ENCODE assay signal across 22 cellular contexts in the genomic region with DNA sequence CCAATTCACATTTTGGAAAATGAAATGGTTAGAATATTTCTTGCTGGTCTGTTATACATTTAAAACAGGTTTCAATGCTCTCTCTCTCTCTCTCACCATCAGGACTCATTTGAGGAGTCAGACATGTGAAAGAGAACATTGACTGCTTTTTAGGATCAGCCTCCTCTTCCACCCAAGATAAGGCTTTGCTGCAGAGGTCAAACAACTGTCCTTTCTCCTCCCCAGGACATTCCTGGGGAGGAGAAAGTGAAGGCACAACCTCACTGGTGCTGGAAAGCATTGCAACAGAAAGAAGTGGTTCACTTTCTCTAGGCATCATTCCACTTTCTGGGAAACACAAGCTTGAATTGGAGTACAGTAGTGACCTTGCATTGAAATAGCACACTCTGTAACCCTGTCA.
DNase-seq lines count a peak whose midpoint lies in the region; ATAC-seq, FAIRE-seq and TF ChIP-seq lines count a peak whose summit lies in the region.
"Had no signal": no experiment of that assay in that cellular context is flagged by ENCODE, and none has a peak within 500 bp of the region (broad histone marks: within the 10 kb centered on the region; RNA-seq: fewer than 3 reads in every experiment).

No MANE protein-coding gene starts in this region.

- H3K27me3 ChIP-seq in liver (ENCODE audit: control insufficient read depth in 4 of 4, insufficient read depth in 4 of 4, low read length in 3 of 4) = no peaks in the 10 kb centered on the region
- no peaks in the 10 kb centered on the region for H3K27me3 ChIP-seq in HepG2 (ENCODE audit: control insufficient read depth in 1 of 2, insufficient read depth in 2 of 2, low read length in 2 of 2)
- H3K27me3 ChIP-seq: BLaER1 treated with 17β-estradiol and CSF1 and Interleukin-3, amounts not matched to agents 10 nM and 100 nM had no signal

- no peak for TF ChIP-seq EP300 in HepG2 (IDR thresholded peaks at IDR 0.05; ENCODE audit: low read depth in 2 of 2, low read length in 2 of 2)
- TF ChIP-seq EP300 in HepG2 (CRISPR knock-in tag; IDR thresholded peaks at IDR 0.05; ENCODE audit: borderline replicate concordance) = no peak

- no peaks in the 10 kb centered on the region for H3K9me3 Mint-ChIP-seq in stimulated activated naive B cell treated with anti-CD40 and anti-IgM and Interleukin-4, amounts not matched to agents 10 μg/mL and 1 μg/mL and 100 μg/mL, for 72 hours
- H3K9me3 Mint-ChIP-seq: CD4-positive, alpha-beta T cell; CD8-positive, alpha-beta T cell had no signal

- no peak for TF ChIP-seq CTCF in liver (IDR thresholded peaks at IDR 0.05; ENCODE audit: low read depth, low read length, missing input control)
- TF ChIP-seq CTCF in HepG2 (CRISPR knock-in tag; IDR thresholded peaks at IDR 0.05) = no peak

- no peak overlapping the region for H3K4me2 ChIP-seq in HepG2 (ENCODE audit: low read depth, low read length)
- H3K4me2 ChIP-seq: A549; BLaER1 treated with 17β-estradiol and CSF1 and Interleukin-3, amounts not matched to agents 10 nM and 100 nM had no signal

- intact Hi-C loops in Right ventricle myocardium superior (cut with DNase I) (no loop called here), cardiac septum (cut with DNase I) (no loop called here), HepG2 (cut with micrococcal nuclease; ENCODE audit: unreplicated experiment) (no loop called here)

- CTCF ChIA-PET in HepG2 (lab: Yijun Ruan, JAX; ENCODE audit: low intra/inter-chr PET ratio, low total read pairs) = no interaction called here

- H3K36me3 ChIP-seq in liver (ENCODE audit: control insufficient read depth in 4 of 4, insufficient read depth in 3 of 4, low read depth in 1 of 4, low read length in 3 of 4) (no peaks in the 10 kb centered on the region), HepG2 (replicated peaks in 1 of 2; ENCODE audit: control insufficient read depth in 1 of 2, insufficient read depth in 2 of 2, low read length in 2 of 2) (no peaks in the 10 kb centered on the region)
- H3K36me3 ChIP-seq: BLaER1 treated with 17β-estradiol and CSF1 and Interleukin-3, amounts not matched to agents 10 nM and 100 nM had no signal

- no peak overlapping the region for H3K27ac ChIP-seq in liver (ENCODE audit: low read depth in 1 of 2, low read length in 2 of 2)
- no peak overlapping the region for H3K27ac ChIP-seq in HepG2 (ENCODE audit: extremely low read length, insufficient read depth, low read length)
- H3K27ac ChIP-seq: 22Rv1; A549; BLaER1 treated with 17β-estradiol and CSF1 and Interleukin-3, amounts not matched to agents 10 nM and 100 nM; C4-2B had no signal

- no TSS peak for BruUV-seq in HepG2 (replicated peaks; lab: Mats Ljungman, UMichigan)

- ATAC-seq in Right ventricle myocardium superior (ENCODE audit: poor library complexity) = peak; percentile 41
- no peak for ATAC-seq in HepG2
- ATAC-seq in stimulated activated naive B cell treated with anti-CD40 and anti-IgM and Interleukin-4, amounts not matched to agents 10 μg/mL and 1 μg/mL and 100 μg/mL, for 72 hours (replicated peaks) = no peak
- ATAC-seq: CD8-positive, alpha-beta T cell had no signal

- H3K9ac ChIP-seq in liver (ENCODE audit: low read depth in 1 of 2, low read length in 2 of 2) (no peak overlapping the region), HepG2 (ENCODE audit: insufficient read depth, low read depth, low read length) (no peak overlapping the region)
- H3K9ac ChIP-seq: BLaER1 treated with 17β-estradiol and CSF1 and Interleukin-3, amounts not matched to agents 10 nM and 100 nM had no signal

- H3K4me1 Mint-ChIP-seq in stimulated activated naive B cell treated with anti-CD40 and anti-IgM and Interleukin-4, amounts not matched to agents 10 μg/mL and 1 μg/mL and 100 μg/mL, for 72 hours = no peaks in the 10 kb centered on the region
- H3K4me1 Mint-ChIP-seq: B cell had no signal

- peak overlapping the region; percentile 9 for H3K27ac Mint-ChIP-seq in stimulated activated naive B cell treated with anti-CD40 and anti-IgM and Interleukin-4, amounts not matched to agents 10 μg/mL and 1 μg/mL and 100 μg/mL, for 72 hours
- H3K27ac Mint-ChIP-seq: B cell; CD4-positive, alpha-beta T cell; CD8-positive, alpha-beta T cell had no signal

- POLR2A ChIA-PET in HepG2 (lab: Yijun Ruan, JAX) = no interaction called here

- H3K4me1 ChIP-seq in liver (ENCODE audit: control insufficient read depth in 4 of 4, insufficient read depth in 4 of 4, low read length in 3 of 4) (no peaks in the 10 kb centered on the region), HepG2 (ENCODE audit: insufficient read depth, low read length) (peaks cover 5% of the 10 kb centered on the region; the same call in 1 of the 2 replicates)
- H3K4me1 ChIP-seq: A549; BLaER1 treated with 17β-estradiol and CSF1 and Interleukin-3, amounts not matched to agents 10 nM and 100 nM; Caco-2 had no signal

- H4K20me1 ChIP-seq in HepG2 (ENCODE audit: insufficient read depth, low read length) = no peaks in the 10 kb centered on the region
- H4K20me1 ChIP-seq: BLaER1 treated with 17β-estradiol and CSF1 and Interleukin-3, amounts not matched to agents 10 nM and 100 nM had no signal

- peak in 1 of 2 donors; percentile 30 for TF ChIP-seq RAD21 in liver (IDR thresholded peaks at IDR 0.05)
- no peak for TF ChIP-seq RAD21 in HepG2 (CRISPR knock-in tag; IDR thresholded peaks at IDR 0.05)

- H3K9me3 ChIP-seq in liver (ENCODE audit: control insufficient read depth in 4 of 4, low read length in 3 of 4) = no peaks in the 10 kb centered on the region
- H3K9me3 ChIP-seq in HepG2 (ENCODE audit: low read length) = no peaks in the 10 kb centered on the region
- H3K9me3 ChIP-seq: A549; BLaER1 treated with 17β-estradiol and CSF1 and Interleukin-3, amounts not matched to agents 10 nM and 100 nM; Caco-2 had no signal

- no peak for DNase-seq in Right ventricle myocardium superior
- no peak for DNase-seq in cardiac septum (ENCODE audit: low spot score)
- no peak for DNase-seq in HepG2 (ENCODE audit: low spot score)
- no peak for DNase-seq in stimulated activated naive B cell treated with anti-CD40 and anti-IgM and Interleukin-4, amounts not matched to agents 10 μg/mL and 1 μg/mL and 100 μg/mL, for 72 hours
- DNase-seq in NCI-H748 (lab: John Stamatoyannopoulos, UW; ENCODE audit: unreplicated experiment) = no peak
- DNase-seq: AML-193; Caco-2; Calu3; CD4-positive, alpha-beta T cell; CD8-positive, alpha-beta T cell; DMS79 treated with DMSO at 0.1 percent for 48 hours; GF-D8 had no signal

- no peak for FAIRE-seq in HepG2 (lab: Jason Lieb, UNC)
- FAIRE-seq: D721Med, G401.6, GM12891, GM19239 had no signal

- no peak overlapping the region for H2AFZ ChIP-seq in HepG2 (ENCODE audit: low read length)

- H3K4me3 ChIP-seq in liver (ENCODE audit: low read depth in 1 of 3, low read length in 3 of 3) = no peak overlapping the region
- no peak overlapping the region for H3K4me3 ChIP-seq in HepG2 (replicated peaks in 1 of 3; ENCODE audit: insufficient read depth in 1 of 3, low read depth in 2 of 3, low read length in 3 of 3)
- H3K4me3 ChIP-seq: A549; BLaER1 treated with 17β-estradiol and CSF1 and Interleukin-3, amounts not matched to agents 10 nM and 100 nM had no signal

- H3K4me3 Mint-ChIP-seq in stimulated activated naive B cell treated with anti-CD40 and anti-IgM and Interleukin-4, amounts not matched to agents 10 μg/mL and 1 μg/mL and 100 μg/mL, for 72 hours = no peak overlapping the region
- H3K4me3 Mint-ChIP-seq: B cell; CD4-positive, alpha-beta T cell; CD8-positive, alpha-beta T cell had no signal

- in situ Hi-C loops in HepG2 (cut with HindIII; ENCODE audit: extremely low pct_ligation_motif_present, low pct_unique_long_range_greater_than_20kb) = no loop called here

- no peaks in the 10 kb centered on the region for H3K79me2 ChIP-seq in HepG2 (ENCODE audit: insufficient read depth, low read length)

- no peaks in the 10 kb centered on the region for H3K36me3 Mint-ChIP-seq in stimulated activated naive B cell treated with anti-CD40 and anti-IgM and Interleukin-4, amounts not matched to agents 10 μg/mL and 1 μg/mL and 100 μg/mL, for 72 hours
- H3K36me3 Mint-ChIP-seq: CD8-positive, alpha-beta T cell had no signal

- H3K27me3 Mint-ChIP-seq in stimulated activated naive B cell treated with anti-CD40 and anti-IgM and Interleukin-4, amounts not matched to agents 10 μg/mL and 1 μg/mL and 100 μg/mL, for 72 hours = no peaks in the 10 kb centered on the region
- H3K27me3 Mint-ChIP-seq: B cell; CD4-positive, alpha-beta T cell had no signal

- no peak for TF ChIP-seq POLR2A in HepG2 (IDR thresholded peaks at IDR 0.05; ENCODE audit: insufficient read depth in 1 of 2, low read depth in 2 of 2, low read length in 2 of 2)

TF ChIP-seq in liver, 16 proteins besides CTCF, POLR2A, EP300 and RAD21:
- TF ChIP-seq HNF4G (IDR thresholded peaks at IDR 0.05) (no peak), RXRA (IDR thresholded peaks at IDR 0.05) (peak in 1 of 2 donors; percentile 39), NR2F2 (IDR thresholded peaks at IDR 0.05) (peak; percentile 94)

TF ChIP-seq in HepG2, 621 proteins besides CTCF, POLR2A, EP300 and RAD21 (continues in another document):
- TF ChIP-seq, protein P1, sequence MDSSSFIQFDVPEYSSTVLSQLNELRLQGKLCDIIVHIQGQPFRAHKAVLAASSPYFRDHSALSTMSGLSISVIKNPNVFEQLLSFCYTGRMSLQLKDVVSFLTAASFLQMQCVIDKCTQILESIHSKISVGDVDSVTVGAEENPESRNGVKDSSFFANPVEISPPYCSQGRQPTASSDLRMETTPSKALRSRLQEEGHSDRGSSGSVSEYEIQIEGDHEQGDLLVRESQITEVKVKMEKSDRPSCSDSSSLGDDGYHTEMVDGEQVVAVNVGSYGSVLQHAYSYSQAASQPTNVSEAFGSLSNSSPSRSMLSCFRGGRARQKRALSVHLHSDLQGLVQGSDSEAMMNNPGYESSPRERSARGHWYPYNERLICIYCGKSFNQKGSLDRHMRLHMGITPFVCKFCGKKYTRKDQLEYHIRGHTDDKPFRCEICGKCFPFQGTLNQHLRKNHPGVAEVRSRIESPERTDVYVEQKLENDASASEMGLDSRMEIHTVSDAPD (CRISPR knock-in tag; IDR thresholded peaks at IDR 0.05) = no peak
- TF ChIP-seq ZNF605 (CRISPR knock-in tag; IDR thresholded peaks at IDR 0.05) (no peak), ZNF143 (CRISPR knock-in tag; IDR thresholded peaks at IDR 0.05) (no peak), IKZF4 (CRISPR knock-in tag; IDR thresholded peaks at IDR 0.05; ENCODE audit: borderline replicate concordance, low read depth, not compliant biosample characterization) (no peak), HMGA1 (CRISPR knock-in tag; conservative IDR thresholded peaks at IDR 0.05) (no peak), ATAD3A (CRISPR knock-in tag; IDR thresholded peaks at IDR 0.05) (no peak)
- TF ChIP-seq, protein P2, sequence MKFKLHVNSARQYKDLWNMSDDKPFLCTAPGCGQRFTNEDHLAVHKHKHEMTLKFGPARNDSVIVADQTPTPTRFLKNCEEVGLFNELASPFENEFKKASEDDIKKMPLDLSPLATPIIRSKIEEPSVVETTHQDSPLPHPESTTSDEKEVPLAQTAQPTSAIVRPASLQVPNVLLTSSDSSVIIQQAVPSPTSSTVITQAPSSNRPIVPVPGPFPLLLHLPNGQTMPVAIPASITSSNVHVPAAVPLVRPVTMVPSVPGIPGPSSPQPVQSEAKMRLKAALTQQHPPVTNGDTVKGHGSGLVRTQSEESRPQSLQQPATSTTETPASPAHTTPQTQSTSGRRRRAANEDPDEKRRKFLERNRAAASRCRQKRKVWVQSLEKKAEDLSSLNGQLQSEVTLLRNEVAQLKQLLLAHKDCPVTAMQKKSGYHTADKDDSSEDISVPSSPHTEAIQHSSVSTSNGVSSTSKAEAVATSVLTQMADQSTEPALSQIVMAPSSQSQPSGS (CRISPR knock-in tag; IDR thresholded peaks at IDR 0.05) = no peak
